In the genomic region with DNA sequence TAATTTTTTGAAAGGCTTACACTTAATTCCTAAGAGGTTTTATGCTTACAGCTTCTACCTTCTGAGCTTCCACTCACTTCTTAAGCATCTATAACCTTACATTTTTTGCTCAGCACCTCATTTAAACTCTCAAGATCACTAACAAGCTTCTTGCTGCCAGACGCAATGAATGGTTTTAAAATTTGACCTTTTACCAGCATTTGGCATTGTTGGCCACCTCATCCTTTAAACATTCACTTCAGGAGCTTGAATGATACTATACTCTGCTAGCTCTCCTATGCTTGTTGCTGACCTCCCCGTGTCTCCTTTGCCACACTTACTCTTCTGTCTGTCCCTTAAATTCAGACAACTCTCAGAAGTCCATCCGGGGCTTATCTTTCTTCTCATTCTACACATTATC, we compare ENCODE assay signal across 30 cellular contexts. TPM values are rescaled to one million over a fixed set of nuclear protein-coding genes. Genes with fewer than 3 reads are reported as not detected.
DNase-seq lines count a peak whose midpoint lies in the region; ATAC-seq, FAIRE-seq and TF ChIP-seq lines count a peak whose summit lies in the region.
"Had no signal": no experiment of that assay in that cellular context is flagged by ENCODE, and none has a peak within 500 bp of the region (broad histone marks: within the 10 kb centered on the region; RNA-seq: fewer than 3 reads in every experiment).

No MANE protein-coding gene starts in this region.

- in situ Hi-C loops in astrocyte of the spinal cord (cut with HindIII; ENCODE audit: low sequenced_read_pairs), result no loop called here

- no peak overlapping the region for H3K4me3 ChIP-seq in AG10803 (ENCODE audit: low read length)
- no peak overlapping the region for H3K4me3 ChIP-seq in astrocyte of the spinal cord (ENCODE audit: low read depth, low read length)
- H3K4me3 ChIP-seq in MG63, result no peak overlapping the region
- H3K4me3 ChIP-seq: smooth muscle cell, uterus had no signal

- H3K27me3 ChIP-seq in MG63, result no peaks in the 10 kb centered on the region
- H3K27me3 ChIP-seq: uterus had no signal

- ATAC-seq in HG03196 (IDR thresholded peaks at IDR 0.05; ENCODE audit: unreplicated experiment), result no peak
- ATAC-seq: left cardiac atrium; Right ventricle myocardium inferior; stimulated activated memory B cell treated with anti-CD40 and anti-IgM and Interleukin-4, amounts not matched to agents 10 μg/mL and 1 μg/mL and 100 μg/mL, for 72 hours had no signal

- H3K9me3 ChIP-seq in MG63, result no peaks in the 10 kb centered on the region
- H3K9me3 ChIP-seq: uterus had no signal

- DNase-seq in AG10803 (ENCODE audit: low read depth), result peak; percentile 49
- peak; percentile 2 for DNase-seq in HTR-8/SVneo (ENCODE audit: insufficient read length, low spot score)
- DNase-seq in astrocyte of the spinal cord (ENCODE audit: low read depth, low spot score), result peak; percentile 75
- peak; percentile 3 for DNase-seq in myocyte (ENCODE audit: low read depth)
- DNase-seq in SKM-1 treated with dmso at 0.1 percent for 144 hours (lab: John Stamatoyannopoulos, UW; ENCODE audit: unreplicated experiment), result no peak
- no peak for DNase-seq in MG63
- DNase-seq in HuH-7.5 (ENCODE audit: low spot score), result no peak
- DNase-seq: activated naive CD4-positive, alpha-beta T cell treated with anti-CD3 and anti-CD28 coated beads, Interleukin-2, amount 10 ng/mL, durations not matched to agents 7 days and 5 days; amygdala; caudate nucleus; CD4-positive, CD25-positive, alpha-beta regulatory T cell; dermis blood vessel endothelial cell; GOT3; head of caudate nucleus; left cardiac atrium; naive B cell; NCI-H1417; NCI-H2107; occipital lobe; uterus had no signal

- no peaks in the 10 kb centered on the region for H3K36me3 ChIP-seq in MG63
- H3K36me3 ChIP-seq: uterus had no signal

- no peak for FAIRE-seq in HTR-8/SVneo (lab: Jason Lieb, UNC)
- FAIRE-seq: endometrium, GM18507 had no signal

- no peak for TF ChIP-seq CTCF in AG10803 (conservative IDR thresholded peaks at IDR 0.05; ENCODE audit: low read length)
- no peak for TF ChIP-seq CTCF in astrocyte of the spinal cord (IDR thresholded peaks at IDR 0.05; ENCODE audit: low read depth, low read length)

RNA-seq across cellular contexts. Expression of gene ODAD2, which starts 37.7 kb away (rescaled TPM):
- total RNA-seq in myocyte, result 0.16 TPM in 1 of 2 replicates, not detected in the other
- 0.52 TPM for polyA plus RNA-seq in myocyte (2012)
- 3.9 TPM in 2 replicates for total RNA-seq in MG63 (2014; rRNA removed; shearing (Covaris generic); ENCODE audit: low replicate concordance)
- total RNA-seq: activated T-helper 1 cell treated with anti-CD3 and anti-CD28 coated beads, Interleukin-12 subunit alpha, Interleukin-12 subunit beta, Interleukin-2, Interleukin-4 antibody, amounts not matched to agents 30 ng/mL and 10 ng/mL and 1 ng/mL, durations not matched to agents 14 hours and 24 hours and 36 hours; CD4-positive, CD25-positive, alpha-beta regulatory T cell; G401; OCI-LY7; Right ventricle myocardium inferior had no signal
- polyA plus RNA-seq: CD4-positive, CD25-positive, alpha-beta regulatory T cell; IgD-negative memory B cell; smooth muscle cell had no signal

Comparison
In these comparisons a context has a peak if more than half of its experiments do, and no peak if none do; other contexts are left out.
1. DNase-seq: peak in AG10803 (single experiment), HTR-8/SVneo (single experiment), astrocyte of the spinal cord (single experiment) and myocyte (single experiment); none in SKM-1 treated with dmso at 0.1 percent for 144 hours (single experiment), MG63 (single experiment) and HuH-7.5 (single experiment).